ENCODE assay signal across 27 cellular contexts in the genomic region with DNA sequence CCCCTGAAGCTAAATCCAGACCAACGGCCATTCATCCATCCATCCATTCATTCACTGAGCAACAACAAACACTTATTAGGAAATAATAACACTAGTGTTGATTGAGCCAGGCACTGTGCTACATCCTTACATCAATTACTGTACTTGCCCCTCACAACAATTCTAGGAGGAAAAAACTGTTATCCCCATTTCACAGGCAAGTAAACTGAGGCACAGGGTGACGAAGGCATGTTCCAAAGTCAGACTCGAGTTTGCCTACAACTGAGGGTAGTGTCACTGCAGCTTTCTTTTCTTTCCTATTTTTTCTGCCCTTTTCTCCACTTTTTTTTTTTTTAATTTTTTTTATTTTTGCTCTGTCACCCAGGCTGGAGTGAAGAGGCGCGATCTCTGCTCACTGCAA. TPM values are rescaled to one million over a fixed set of nuclear protein-coding genes. Genes with fewer than 3 reads are reported as not detected.
"Had no signal": no experiment of that assay in that cellular context is flagged by ENCODE, and none has a peak within 500 bp of the region (broad histone marks: within the 10 kb centered on the region; RNA-seq: fewer than 3 reads in every experiment).

No MANE protein-coding gene starts in this region.

- DNase-seq: activated B cell treated with CpG ODN at 0.5 μM for 24 hours; activated CD4-positive, alpha-beta T cell treated with anti-CD3 and anti-CD28 coated beads for 48 hours; activated CD4-positive, alpha-beta T cell treated with anti-CD3 and anti-CD28 coated beads, Interleukin-2, amount 50 U/mL, for 1 hour; activated CD4-positive, alpha-beta T cell treated with anti-CD3 and anti-CD28 coated beads, Interleukin-2, amount 50 U/mL, for 48 hours; activated CD8-positive, alpha-beta memory T cell treated with anti-CD3 and anti-CD28 coated beads for 24 hours; activated CD8-positive, alpha-beta T cell treated with anti-CD3 and anti-CD28 coated beads for 36 hours; activated gamma-delta T cell; activated naive CD4-positive, alpha-beta T cell; activated naive CD4-positive, alpha-beta T cell treated with anti-CD3 and anti-CD28 coated beads, Interleukin-2, amount 10 ng/mL, durations not matched to agents 7 days and 5 days; activated naive CD8-positive, alpha-beta T cell treated with anti-CD3 and anti-CD28 coated beads, Interleukin-2, amount 10 ng/mL, durations not matched to agents 7 days and 5 days; activated T-cell treated with anti-CD3 and anti-CD28 coated beads, Interleukin-2, amount 50 U/mL, for 48 hours; central memory CD4-positive, alpha-beta T cell; dorsolateral prefrontal cortex; effector memory CD4-positive, alpha-beta T cell; endodermal cell; foreskin fibroblast; glutamatergic neuron; T-helper 1 cell; T-helper 17 cell; T1000; WERI-Rb-1 had no signal

- H3K36me3 ChIP-seq: ascending aorta, WERI-Rb-1 had no signal

- H3K4me3 ChIP-seq: ascending aorta, coronary artery, dorsolateral prefrontal cortex had no signal

- ATAC-seq: activated CD4-positive, CD25-positive, alpha-beta regulatory T cell treated with anti-CD3 and anti-CD28 coated beads, Interleukin-2, amount 50 U/mL, for 24 hours; activated CD8-positive, alpha-beta T cell treated with anti-CD3 and anti-CD28 coated beads for 36 hours; activated naive CD4-positive, alpha-beta T cell treated with anti-CD3 and anti-CD28 coated beads, Interleukin-2, amount 50 U/mL, for 72 hours; esophagus mucosa; T-helper 17 cell had no signal

- H3K4me1 ChIP-seq: ascending aorta had no signal

- H3K9me3 ChIP-seq: ascending aorta had no signal

- H3K27ac ChIP-seq: ascending aorta, coronary artery, dorsolateral prefrontal cortex, WERI-Rb-1 had no signal

- H3K27me3 ChIP-seq: ascending aorta had no signal

RNA-seq across cellular contexts. Expression of gene MYLK3, which starts 11.2 kb away (rescaled TPM):
- total RNA-seq: ascending aorta, epithelial cell of proximal tubule, T-helper 17 cell had no signal
